In genomic region chr17:75352079-75352569, GRCh38 we compare ENCODE assay signal across 9 cellular contexts. TPM values are rescaled to one million over a fixed set of nuclear protein-coding genes. Genes with fewer than 3 reads are reported as not detected.
DNase-seq lines count a peak whose midpoint lies in the region; ATAC-seq and TF ChIP-seq lines count a peak whose summit lies in the region.
"Had no signal": no experiment of that assay in that cellular context is flagged by ENCODE, and none has a peak within 500 bp of the region (broad histone marks: within the 10 kb centered on the region; RNA-seq: fewer than 3 reads in every experiment).

No MANE protein-coding gene starts in this region.

- H3K27me3 ChIP-seq in Karpas-422 (ENCODE audit: low read length) = no peaks in the 10 kb centered on the region
- no peaks in the 10 kb centered on the region for H3K27me3 ChIP-seq in mammary epithelial cell (ENCODE audit: insufficient read depth, low read length)
- no peaks in the 10 kb centered on the region for H3K27me3 ChIP-seq in neural cell (ENCODE audit: insufficient read depth, low read depth, low read length)

- peak overlapping the region; percentile 34 for H3K4me2 ChIP-seq in Karpas-422 (ENCODE audit: low read depth, low read length, poor library complexity, severe bottlenecking)
- H3K4me2 ChIP-seq in mammary epithelial cell (ENCODE audit: insufficient read depth, low read depth, low read length) = peak overlapping the region; percentile 69
- peak overlapping the region; percentile 79 for H3K4me2 ChIP-seq in neural cell (ENCODE audit: low read length)

- H3K4me3 ChIP-seq in Karpas-422 (ENCODE audit: low read length) = no peak overlapping the region
- no peak overlapping the region for H3K4me3 ChIP-seq in mammary epithelial cell (replicated peaks in 1 of 3; ENCODE audit: insufficient read depth in 1 of 3, low read depth in 2 of 3, low read length in 3 of 3)
- peak overlapping the region; percentile 49 for H3K4me3 ChIP-seq in neural cell (ENCODE audit: low read length)

- peak; percentile 77 for TF ChIP-seq EP300 in neural cell (conservative IDR thresholded peaks at IDR 0.05; ENCODE audit: poor library complexity, severe bottlenecking)

- H3F3A ChIP-seq in neural cell (ENCODE audit: insufficient read depth, low read length, poor library complexity, severe bottlenecking) = no peaks in the 10 kb centered on the region

- H3K36me3 ChIP-seq in Karpas-422 (ENCODE audit: insufficient read depth, low read length) = no peaks in the 10 kb centered on the region
- no peaks in the 10 kb centered on the region for H3K36me3 ChIP-seq in mammary epithelial cell (ENCODE audit: insufficient read depth, low read length)
- H3K36me3 ChIP-seq in neural cell (ENCODE audit: insufficient read depth, low read length) = no peaks in the 10 kb centered on the region

- peak overlapping the region; percentile 22; the same call in 1 of the 2 replicates for H3K9ac ChIP-seq in Karpas-422 (ENCODE audit: low read length)
- H3K9ac ChIP-seq in mammary epithelial cell (ENCODE audit: insufficient read depth, low read length) = no peak overlapping the region
- H3K9ac ChIP-seq in neural cell (ENCODE audit: low read length) = peak overlapping the region; percentile 44

- H2AFZ ChIP-seq in Karpas-422 (ENCODE audit: low read length) = no peak overlapping the region
- H2AFZ ChIP-seq in mammary epithelial cell (ENCODE audit: low read depth, low read length) = no peak overlapping the region
- no peak overlapping the region for H2AFZ ChIP-seq in neural cell (ENCODE audit: low read depth, low read length)

- TF ChIP-seq CTCF in mammary epithelial cell (conservative IDR thresholded peaks at IDR 0.05 in 1 of 2, IDR thresholded peaks at IDR 0.05 in 1 of 2; ENCODE audit: extremely low read depth in 1 of 2, insufficient read depth in 1 of 2, low read depth in 1 of 2, low read length in 2 of 2) (no peak), neural cell (IDR thresholded peaks at IDR 0.05; ENCODE audit: poor library complexity, severe bottlenecking) (no peak), GM13976 (IDR thresholded peaks at IDR 0.05; ENCODE audit: borderline replicate concordance, control extremely low read depth, extremely low read depth, insufficient read depth, missing control alignments) (no peak)

- no TSS peak for BruUV-seq in mammary epithelial cell (replicated peaks; lab: Mats Ljungman, UMichigan)

- H3K27ac ChIP-seq in Karpas-422 (ENCODE audit: low read length) (peak overlapping the region; percentile 68), mammary epithelial cell (ENCODE audit: insufficient read depth, low read depth, low read length) (no peak overlapping the region), neural cell (ENCODE audit: low read length) (peak overlapping the region; percentile 72)

- 17% methylated on average over 7 of the region's 7 CpGs for WGBS in mammary epithelial cell (ENCODE audit: low coverage, missing lambda C conversion rate)

- H3K4me1 ChIP-seq in Karpas-422 (ENCODE audit: low read length) (peaks cover 64% of the 10 kb centered on the region), mammary epithelial cell (ENCODE audit: insufficient read depth, low read length) (peaks cover 12% of the 10 kb centered on the region)

- in situ Hi-C loops in mammary epithelial cell (cut with MboI; ENCODE audit: low sequenced_read_pairs in 2 of 2) (no loop called here), GM13976 (cut with MboI; ENCODE audit: low sequenced_read_pairs, unreplicated experiment) (no loop called here)

- ATAC-seq in HG03097 (IDR thresholded peaks at IDR 0.05; ENCODE audit: low FRiP score, unreplicated experiment) = no peak

- H3K9me2 ChIP-seq in Karpas-422 (replicated peaks; ENCODE audit: insufficient read depth, low read length) = no peaks in the 10 kb centered on the region
- no peaks in the 10 kb centered on the region for H3K9me2 ChIP-seq in neural cell (ENCODE audit: insufficient read depth, low read length)

- DNase-seq in DMS79 (lab: John Stamatoyannopoulos, UW) = peak; percentile 77
- peak; percentile 58 for DNase-seq in Karpas-422
- peak; percentile 64 for DNase-seq in mammary epithelial cell
- no peak for DNase-seq in GM13976 (ENCODE audit: low spot score)
- DNase-seq in NCI-H774 (lab: John Stamatoyannopoulos, UW) = no peak
- DNase-seq in T-helper 9 cell = no peak
- DNase-seq: RPMI8226 had no signal

- intact Hi-C loops in mammary epithelial cell (cut with micrococcal nuclease) = no loop called here

- TF ChIP-seq RAD21 in neural cell (conservative IDR thresholded peaks at IDR 0.05) = peak; percentile 36

- H3K9me3 ChIP-seq in Karpas-422 (ENCODE audit: low read length) (no peaks in the 10 kb centered on the region), mammary epithelial cell (replicated peaks; ENCODE audit: insufficient read depth, low read length) (no peaks in the 10 kb centered on the region), neural cell (ENCODE audit: low read length) (no peaks in the 10 kb centered on the region)

- dilution Hi-C loops in mammary epithelial cell (cut with HindIII; ENCODE audit: low sequenced_read_pairs) = no loop called here

- H3K79me2 ChIP-seq in Karpas-422 (ENCODE audit: low read length) (peaks cover 92% of the 10 kb centered on the region), mammary epithelial cell (ENCODE audit: insufficient read depth, low read length) (peaks cover 88% of the 10 kb centered on the region), neural cell (replicated peaks; ENCODE audit: insufficient read depth, low read length) (peaks cover 55% of the 10 kb centered on the region)

- CTCF ChIA-PET in mammary epithelial cell (lab: Charles Lee; ENCODE audit: low non-redundant PET) = interaction anchor here (0.7 kb wide), 1 partner anchor 300 kb away, joined by 3 read pairs; no protein-coding TSS in a partner anchor

- H4K20me1 ChIP-seq in Karpas-422 (ENCODE audit: insufficient read depth, low read depth, low read length) (peaks cover 42% of the 10 kb centered on the region), mammary epithelial cell (ENCODE audit: insufficient read depth, low read length) (no peaks in the 10 kb centered on the region), neural cell (ENCODE audit: insufficient read depth) (peaks cover 4% of the 10 kb centered on the region)

TF ChIP-seq in neural cell, 6 proteins besides CTCF, POLR2A, EP300 and RAD21:
- TF ChIP-seq EZH2 (IDR thresholded peaks at IDR 0.05; ENCODE audit: borderline replicate concordance, insufficient read depth, low read length, poor library complexity, severe bottlenecking) (no peak), TAF1 (IDR thresholded peaks at IDR 0.05; ENCODE audit: low read depth) (no peak), MXI1 (conservative IDR thresholded peaks at IDR 0.05; ENCODE audit: poor library complexity, severe bottlenecking) (peak; percentile 59), SMC3 (conservative IDR thresholded peaks at IDR 0.05; ENCODE audit: poor library complexity) (peak; percentile 30), REST (IDR thresholded peaks at IDR 0.05; ENCODE audit: borderline replicate concordance) (no peak), POLR2AphosphoS5 (IDR thresholded peaks at IDR 0.05) (peak; percentile 85)

RNA-seq across cellular contexts. Expression of gene GRB2, which starts 53.4 kb away (rescaled TPM):
- 106 and 193 TPM in 2 replicates for total RNA-seq in Karpas-422 (2014; rRNA removed; shearing (Covaris generic); ENCODE audit: low replicate concordance)
- total RNA-seq in mammary epithelial cell = 10 to 100 TPM; 61.5 to 78.6 TPM
- polyA plus RNA-seq in mammary epithelial cell (49.9 TPM), neural cell (134 and 150 TPM in 2 replicates)
- polyA minus RNA-seq in mammary epithelial cell (124 TPM), neural cell (108 and 118 TPM in 2 replicates)

Comparison
In these comparisons a context has a peak if more than half of its experiments do, and no peak if none do; other contexts are left out.
1. DNase-seq: peak in DMS79 (single experiment), Karpas-422 (single experiment) and mammary epithelial cell (single experiment); none in GM13976 (single experiment), NCI-H774 (single experiment) and T-helper 9 cell (single experiment).
2. Peak in every context shown above with its lines, with median percentiles within 50 percentile points of each other: H3K4me2 ChIP-seq.